Comparison of ENCODE assay signal across 23 cellular contexts in genomic region chr11:11657101-11657935, GRCh38. TPM values are rescaled to one million over a fixed set of nuclear protein-coding genes. Genes with fewer than 3 reads are reported as not detected.
DNase-seq lines count a peak whose midpoint lies in the region; ATAC-seq and TF ChIP-seq lines count a peak whose summit lies in the region.
"Had no signal": no experiment of that assay in that cellular context is flagged by ENCODE, and none has a peak within 500 bp of the region (broad histone marks: within the 10 kb centered on the region; RNA-seq: fewer than 3 reads in every experiment).

No MANE protein-coding gene starts in this region.

- TF ChIP-seq CTCF in upper lobe of right lung (IDR thresholded peaks at IDR 0.05): no peak

- H4K20me1 ChIP-seq in BLaER1 treated with 17β-estradiol and CSF1 and Interleukin-3, amounts not matched to agents 10 nM and 100 nM: no peaks in the 10 kb centered on the region

- H3K27me3 ChIP-seq in BLaER1 treated with 17β-estradiol and CSF1 and Interleukin-3, amounts not matched to agents 10 nM and 100 nM: no peaks in the 10 kb centered on the region
- no peaks in the 10 kb centered on the region for H3K27me3 ChIP-seq in upper lobe of right lung
- H3K27me3 ChIP-seq: BE2C had no signal

- intact Hi-C loops in upper lobe of right lung (cut with DNase I): no loop called here

- H3K9ac ChIP-seq in BLaER1 treated with 17β-estradiol and CSF1 and Interleukin-3, amounts not matched to agents 10 nM and 100 nM: no peak overlapping the region

- peak overlapping the region in 8 of 11 experiments; percentile 5 to 72 (median 56); a peak in 14 of 22 replicates for H3K4me2 ChIP-seq in BLaER1 treated with 17β-estradiol and CSF1 and Interleukin-3, amounts not matched to agents 10 nM and 100 nM
- H3K4me2 ChIP-seq: PC-9 had no signal

- peaks cover 0 to 25% (median 15%) of the 10 kb centered on the region in 10 experiments; a peak in 12 of 20 replicates for H3K4me1 ChIP-seq in BLaER1 treated with 17β-estradiol and CSF1 and Interleukin-3, amounts not matched to agents 10 nM and 100 nM
- H3K4me1 ChIP-seq in upper lobe of right lung: peaks cover 4% of the 10 kb centered on the region
- H3K4me1 ChIP-seq: BE2C, SJSA1 had no signal

- no peak overlapping the region for H3K27ac ChIP-seq in BLaER1 treated with 17β-estradiol and CSF1 and Interleukin-3, amounts not matched to agents 10 nM and 100 nM
- no peak overlapping the region for H3K27ac ChIP-seq in upper lobe of right lung
- H3K27ac ChIP-seq: PC-9, SJSA1 had no signal

- no peaks in the 10 kb centered on the region for H3K36me3 ChIP-seq in BLaER1 treated with 17β-estradiol and CSF1 and Interleukin-3, amounts not matched to agents 10 nM and 100 nM
- no peaks in the 10 kb centered on the region for H3K36me3 ChIP-seq in upper lobe of right lung
- H3K36me3 ChIP-seq: BE2C, MG63, SJSA1 had no signal

- peak; percentile 42 for ATAC-seq in upper lobe of right lung
- no peak for ATAC-seq in HG03354 (IDR thresholded peaks at IDR 0.05; ENCODE audit: poor library complexity, severe bottlenecking, unreplicated experiment)

- H3K9me3 ChIP-seq in BLaER1 treated with 17β-estradiol and CSF1 and Interleukin-3, amounts not matched to agents 10 nM and 100 nM (replicated peaks in 1 of 11): no peaks in the 10 kb centered on the region
- H3K9me3 ChIP-seq in upper lobe of right lung: no peaks in the 10 kb centered on the region
- H3K9me3 ChIP-seq: BE2C, MG63, SJSA1 had no signal

- DNase-seq in dermis blood vessel endothelial cell: peak; percentile 46
- DNase-seq in kidney tubule cell (ENCODE audit: low spot score): peak; percentile 13
- DNase-seq in upper lobe of right lung: no peak
- DNase-seq in superior temporal gyrus (ENCODE audit: extremely low spot score): no peak
- no peak for DNase-seq in activated CD8-positive, alpha-beta memory T cell treated with anti-CD3 and anti-CD28 coated beads, Interleukin-2, amount 50 U/mL, for 48 hours
- DNase-seq: 8988T; ACHN; BE2C; CD4-positive, CD25-positive, alpha-beta regulatory T cell; H7; IMR-90; KG1; MG63; NCI-H1105 treated with DMSO at 0.1 percent for 48 hours; NCI-H146; NCI-H2029; NCI-H446; NCI-H524 treated with DMSO at 0.1 percent for 48 hours; PC-9; Right ventricle myocardium superior had no signal

- no peak overlapping the region for H3K4me3 ChIP-seq in BLaER1 treated with 17β-estradiol and CSF1 and Interleukin-3, amounts not matched to agents 10 nM and 100 nM
- no peak overlapping the region for H3K4me3 ChIP-seq in upper lobe of right lung
- H3K4me3 ChIP-seq: MG63, PC-9, SJSA1 had no signal

RNA-seq across cellular contexts. Expression of gene GALNT18, which starts 35.5 kb away (rescaled TPM):
- total RNA-seq in dermis blood vessel endothelial cell (158 and 213 TPM in 2 replicates), upper lobe of right lung (55.5 TPM)
- total RNA-seq: CD4-positive, CD25-positive, alpha-beta regulatory T cell; PC-9 had no signal

Comparison
In these comparisons a context has a peak if more than half of its experiments do, and no peak if none do; other contexts are left out.
1. DNase-seq: peak in dermis blood vessel endothelial cell (single experiment) and kidney tubule cell (single experiment); none in upper lobe of right lung (single experiment), superior temporal gyrus (single experiment) and activated CD8-positive, alpha-beta memory T cell treated with anti-CD3 and anti-CD28 coated beads, Interleukin-2, amount 50 U/mL, for 48 hours (single experiment).